ENCODE assay signal across 1 cellular context in the genomic region with DNA sequence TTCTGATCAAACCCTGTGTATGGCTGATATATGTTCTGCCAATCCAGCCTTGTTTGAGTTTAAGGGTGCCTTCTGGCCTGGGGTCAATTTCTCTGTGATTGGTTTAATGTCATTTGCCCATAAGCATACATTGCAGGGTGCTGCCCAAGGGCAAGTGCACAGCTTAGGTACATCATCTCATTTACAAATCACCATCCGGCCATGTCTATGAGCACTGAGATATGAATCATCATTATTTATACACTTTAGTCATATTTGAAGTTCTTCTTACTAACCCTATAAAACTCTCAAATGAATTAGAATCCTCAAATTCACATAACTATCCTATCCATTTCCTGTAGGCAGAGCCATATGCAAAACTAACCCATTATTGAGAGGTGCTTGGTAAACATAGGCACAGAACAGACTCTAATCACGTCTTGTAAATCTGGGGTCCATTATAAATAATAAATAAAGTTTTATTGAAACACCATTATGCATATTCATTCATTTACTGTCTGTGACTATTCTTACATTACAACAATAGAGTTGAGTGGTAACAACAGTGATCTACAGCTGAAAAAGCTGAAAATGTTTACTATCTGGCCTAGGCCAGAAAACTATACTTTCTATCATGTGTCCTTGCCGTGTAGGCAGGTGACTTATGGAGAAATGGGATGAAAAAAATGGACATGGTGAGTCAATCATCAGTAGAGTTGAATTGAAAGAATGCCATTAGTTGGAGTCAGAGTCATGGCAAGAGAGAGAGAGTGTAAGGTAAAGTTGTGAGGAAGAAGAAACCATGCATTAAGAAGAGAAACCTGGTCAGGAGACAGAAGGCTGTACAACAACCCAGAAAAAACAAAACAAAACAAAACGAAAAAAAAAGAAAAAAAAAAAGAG.
TF ChIP-seq lines count a peak whose summit lies in the region.

No MANE protein-coding gene starts in this region.

TF ChIP-seq in IMR-90, 13 proteins besides CTCF, POLR2A, EP300 and RAD21:
- TF ChIP-seq CEBPB (IDR thresholded peaks at IDR 0.05; ENCODE audit: low read depth, low read length) (no peak), MAFK (IDR thresholded peaks at IDR 0.05; ENCODE audit: low read depth, low read length) (no peak), MXI1 (IDR thresholded peaks at IDR 0.05; ENCODE audit: borderline replicate concordance, low read depth, low read length) (no peak), RCOR1 (IDR thresholded peaks at IDR 0.05; ENCODE audit: insufficient replicate concordance, low read length) (no peak), MAZ (IDR thresholded peaks at IDR 0.05; ENCODE audit: borderline replicate concordance, low read depth, low read length) (no peak), CHD1 (IDR thresholded peaks at IDR 0.05; ENCODE audit: low read depth, low read length) (no peak), SMC3 (IDR thresholded peaks at IDR 0.05; ENCODE audit: low read depth, low read length) (no peak), FOS (IDR thresholded peaks at IDR 0.05; ENCODE audit: low read depth, low read length) (no peak), BHLHE40 (IDR thresholded peaks at IDR 0.05; ENCODE audit: low read depth, low read length) (no peak), NFE2L2 (IDR thresholded peaks at IDR 0.05; ENCODE audit: low read depth, low read length) (no peak), RFX5 (IDR thresholded peaks at IDR 0.05; ENCODE audit: low read depth, low read length) (no peak)
- TF ChIP-seq, protein P1, sequence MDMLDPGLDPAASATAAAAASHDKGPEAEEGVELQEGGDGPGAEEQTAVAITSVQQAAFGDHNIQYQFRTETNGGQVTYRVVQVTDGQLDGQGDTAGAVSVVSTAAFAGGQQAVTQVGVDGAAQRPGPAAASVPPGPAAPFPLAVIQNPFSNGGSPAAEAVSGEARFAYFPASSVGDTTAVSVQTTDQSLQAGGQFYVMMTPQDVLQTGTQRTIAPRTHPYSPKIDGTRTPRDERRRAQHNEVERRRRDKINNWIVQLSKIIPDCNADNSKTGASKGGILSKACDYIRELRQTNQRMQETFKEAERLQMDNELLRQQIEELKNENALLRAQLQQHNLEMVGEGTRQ (IDR thresholded peaks at IDR 0.05; ENCODE audit: low read depth, low read length), result no peak
- TF ChIP-seq, protein P2, sequence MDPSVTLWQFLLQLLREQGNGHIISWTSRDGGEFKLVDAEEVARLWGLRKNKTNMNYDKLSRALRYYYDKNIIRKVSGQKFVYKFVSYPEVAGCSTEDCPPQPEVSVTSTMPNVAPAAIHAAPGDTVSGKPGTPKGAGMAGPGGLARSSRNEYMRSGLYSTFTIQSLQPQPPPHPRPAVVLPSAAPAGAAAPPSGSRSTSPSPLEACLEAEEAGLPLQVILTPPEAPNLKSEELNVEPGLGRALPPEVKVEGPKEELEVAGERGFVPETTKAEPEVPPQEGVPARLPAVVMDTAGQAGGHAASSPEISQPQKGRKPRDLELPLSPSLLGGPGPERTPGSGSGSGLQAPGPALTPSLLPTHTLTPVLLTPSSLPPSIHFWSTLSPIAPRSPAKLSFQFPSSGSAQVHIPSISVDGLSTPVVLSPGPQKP (IDR thresholded peaks at IDR 0.05; ENCODE audit: borderline replicate concordance, low read depth, low read length), result no peak
